Comparison of ENCODE assay signal across 13 cellular contexts in the genomic region with DNA sequence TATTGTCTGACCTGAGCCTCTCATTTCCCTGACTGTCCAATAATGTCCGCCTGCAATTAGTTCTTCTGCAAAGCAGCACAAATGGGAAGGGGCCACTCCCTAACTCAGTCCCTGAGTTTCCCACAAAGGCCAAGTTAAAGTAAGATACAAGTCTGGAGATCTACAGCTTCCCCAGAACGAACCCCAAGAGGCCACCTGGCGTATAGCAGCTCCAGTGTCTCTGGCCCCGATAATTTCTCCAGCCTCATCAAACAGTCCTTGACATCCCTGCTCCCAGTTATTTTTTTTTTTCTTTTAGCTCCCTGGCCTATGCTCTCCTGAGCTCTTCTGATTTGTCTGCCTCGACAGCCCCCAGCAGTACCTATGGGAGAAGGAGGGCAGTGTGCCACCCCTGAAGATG. TPM values are rescaled to one million over a fixed set of nuclear protein-coding genes. Genes with fewer than 3 reads are reported as not detected.
A peak's percentile ranks its signal among the peaks of the same experiment; 100 is the strongest.
DNase-seq lines count a peak whose midpoint lies in the region; ATAC-seq and TF ChIP-seq lines count a peak whose summit lies in the region.
"Had no signal": no experiment of that assay in that cellular context is flagged by ENCODE, and none has a peak within 500 bp of the region (broad histone marks: within the 10 kb centered on the region; RNA-seq: fewer than 3 reads in every experiment).

No MANE protein-coding gene starts in this region.

- peak; percentile 44 for ATAC-seq in GM18867 (IDR thresholded peaks at IDR 0.05; ENCODE audit: unreplicated experiment)

- no peak for DNase-seq in AG09309 (ENCODE audit: low read depth)
- DNase-seq in SK-MEL-5 (ENCODE audit: low read depth, low spot score): peak; percentile 22
- DNase-seq in fibroblast of villous mesenchyme (ENCODE audit: low read depth): no peak
- DNase-seq in superior temporal gyrus (ENCODE audit: extremely low spot score): no peak
- no peak for DNase-seq in 8988T
- DNase-seq in NCI-H2227 (lab: John Stamatoyannopoulos, UW; ENCODE audit: unreplicated experiment): no peak
- DNase-seq in stimulated activated CD4-positive, alpha-beta T cell treated with anti-CD3 and anti-CD28 coated beads, Interleukin-2, amount 100 ng/mL, for 48 hours: no peak
- DNase-seq: activated CD4-positive, alpha-beta T cell treated with anti-CD3 and anti-CD28 coated beads for 48 hours; C1 segment of cervical spinal cord; cerebellar nuclear complex; uterus had no signal

- TF ChIP-seq CTCF in AG09309 (IDR thresholded peaks at IDR 0.05; ENCODE audit: control insufficient read depth, insufficient read depth, low read depth, low read length, missing control alignments): peak; percentile 39
- TF ChIP-seq CTCF in fibroblast of villous mesenchyme (IDR thresholded peaks at IDR 0.05; ENCODE audit: insufficient read depth, low read depth, low read length): peak; percentile 21

- H3K4me3 ChIP-seq in AG09309 (ENCODE audit: control insufficient read depth, low read depth, low read length) (no peak overlapping the region), fibroblast of villous mesenchyme (ENCODE audit: low read depth, low read length) (no peak overlapping the region)
- H3K4me3 ChIP-seq: SK-N-MC, uterus had no signal

- in situ Hi-C loops in SK-MEL-5 (cut with HindIII; ENCODE audit: low pct_unique_long_range_greater_than_20kb, low sequenced_read_pairs): no loop called here

RNA-seq across cellular contexts. Expression of a gene that starts 8.1 kb away (rescaled TPM):
- total RNA-seq in SK-MEL-5 (2014; rRNA removed; shearing (Covaris generic)): not detected in 2 replicates
- 0.14 and 1.1 TPM in 2 replicates for polyA plus RNA-seq in SK-MEL-5 (2015; cell fraction: cytosol; rRNA removed)
- polyA plus RNA-seq in SK-MEL-5 (2015; cell fraction: nucleus; rRNA removed): 7.0 TPM in 1 of 2 replicates, not detected in the other
- not detected in 2 replicates for total RNA-seq in fibroblast of villous mesenchyme

RNA-seq across cellular contexts. Expression of a gene that starts 25.1 kb away (rescaled TPM):
- total RNA-seq in SK-MEL-5 (2014; rRNA removed; shearing (Covaris generic)): 1.5 and 1.7 TPM in 2 replicates
- polyA plus RNA-seq in SK-MEL-5 (2015; cell fraction: cytosol; rRNA removed): 6.6 and 7.1 TPM in 2 replicates
- polyA plus RNA-seq in SK-MEL-5 (2015; cell fraction: nucleus; rRNA removed): 1.1 and 2.3 TPM in 2 replicates
- total RNA-seq in fibroblast of villous mesenchyme: not detected in 2 replicates
